ENCODE assay signal across 16 cellular contexts in genomic region chr14:28303248-28303647, GRCh38.
DNase-seq lines count a peak whose midpoint lies in the region; ATAC-seq, FAIRE-seq and TF ChIP-seq lines count a peak whose summit lies in the region.
"Had no signal": no experiment of that assay in that cellular context is flagged by ENCODE, and none has a peak within 500 bp of the region (broad histone marks: within the 10 kb centered on the region; RNA-seq: fewer than 3 reads in every experiment).

No MANE protein-coding gene starts in this region.

- no peaks in the 10 kb centered on the region for H3K36me3 ChIP-seq in astrocyte (ENCODE audit: insufficient read depth, low read length)

- no peak for TF ChIP-seq POLR2A in A549 (IDR thresholded peaks at IDR 0.05; ENCODE audit: low read length)

- POLR2A ChIA-PET in A549 (lab: Yijun Ruan, JAX), result no interaction called here

- H3K4me3 Mint-ChIP-seq in astrocyte (ENCODE audit: unreplicated experiment), result no peak overlapping the region
- H3K4me3 Mint-ChIP-seq: H9 had no signal

- TF ChIP-seq EP300 in A549 (IDR thresholded peaks at IDR 0.05), result no peak

- no peaks in the 10 kb centered on the region for H3K9me3 Mint-ChIP-seq in astrocyte (ENCODE audit: unreplicated experiment)

- no peak overlapping the region for H2AFZ ChIP-seq in astrocyte (ENCODE audit: low read depth, low read length)

- H3K9me3 ChIP-seq in A549 (peaks cover 3% of the 10 kb centered on the region; the same call in 1 of the 3 replicates), astrocyte (ENCODE audit: insufficient read depth, low read depth, low read length) (no peaks in the 10 kb centered on the region)

- 2% methylated on average over 1 of the region's 1 CpG for WGBS in A549 (ENCODE audit: missing lambda C conversion rate)

- FAIRE-seq in A549 (lab: Jason Lieb, UNC), result peak; percentile 51
- FAIRE-seq in astrocyte (lab: Jason Lieb, UNC), result no peak
- FAIRE-seq: A204.1, HTR-8/SVneo had no signal

- peak overlapping the region in 1 of 2 experiments; percentile 30; a peak in 1 of 6 replicates for H3K27ac ChIP-seq in A549
- H3K27ac ChIP-seq in astrocyte (ENCODE audit: low read depth, low read length), result no peak overlapping the region
- no peak overlapping the region for H3K27ac ChIP-seq in dorsolateral prefrontal cortex
- H3K27ac ChIP-seq: C4-2B had no signal

- H3K4me1 ChIP-seq in A549 (peaks cover 7% of the 10 kb centered on the region; the same call in 1 of the 3 replicates), astrocyte (ENCODE audit: insufficient read depth, low read length) (peaks cover 9% of the 10 kb centered on the region)

- no peak overlapping the region for H3K27ac Mint-ChIP-seq in astrocyte (ENCODE audit: unreplicated experiment)
- H3K27ac Mint-ChIP-seq: H9 had no signal

- intact Hi-C loops in dorsolateral prefrontal cortex (cut with DNase I), result no loop called here
- intact Hi-C loops in left cardiac atrium (cut with DNase I), result no loop called here

- CTCF ChIA-PET in A549 (lab: Yijun Ruan, JAX), result no interaction called here

- ATAC-seq in A549 (no peak; a peak in 1 of 6 replicates), GM21825 (IDR thresholded peaks at IDR 0.05; ENCODE audit: unreplicated experiment) (no peak), left cardiac atrium (no peak)

- TF ChIP-seq CTCF in A549 (IDR thresholded peaks at IDR 0.05) (no peak), astrocyte (IDR thresholded peaks at IDR 0.05; ENCODE audit: insufficient read depth, low read depth, low read length) (no peak), fibroblast of mammary gland (conservative IDR thresholded peaks at IDR 0.05; ENCODE audit: control insufficient read depth, insufficient read depth, low read depth, low read length) (no peak), dorsolateral prefrontal cortex (IDR thresholded peaks at IDR 0.05 in 54 of 56, conservative IDR thresholded peaks at IDR 0.05 in 2 of 56; ENCODE audit: low read depth in 1 of 56, partially characterized antibody in 56 of 56) (no peak)

- no peak overlapping the region for H3K4me3 ChIP-seq in A549
- no peak overlapping the region for H3K4me3 ChIP-seq in astrocyte (ENCODE audit: insufficient read depth, low read depth, low read length)
- no peak overlapping the region for H3K4me3 ChIP-seq in fibroblast of mammary gland (ENCODE audit: control insufficient read depth, low read depth, low read length)
- no peak overlapping the region for H3K4me3 ChIP-seq in dorsolateral prefrontal cortex

- H3K4me1 Mint-ChIP-seq in astrocyte (ENCODE audit: low read depth, unreplicated experiment), result peaks cover 7% of the 10 kb centered on the region

- no peak overlapping the region for H3K9ac ChIP-seq in astrocyte (ENCODE audit: low read length)

- DNase-seq in A549 (ENCODE audit: low read depth in 1 of 2, low spot score in 1 of 2) (peak in 1 of 2 experiments; percentile 14), HT-29 (ENCODE audit: low spot score) (peak; percentile 6), astrocyte (ENCODE audit: low read depth) (peak; percentile 46), fibroblast of mammary gland (ENCODE audit: low read depth) (peak; percentile 66), dorsolateral prefrontal cortex (no peak), left cardiac atrium (no peak), COR-L47 (lab: John Stamatoyannopoulos, UW) (no peak)
- DNase-seq: H9; NCI-H1930; NCI-H446; NCI-H69; NK-92 treated with Interleukin-12 subunit alpha and Interleukin-12 subunit beta, amount 100 ng/mL, for 24 hours had no signal

- TF ChIP-seq RAD21 in A549 (conservative IDR thresholded peaks at IDR 0.05 in 1 of 2, IDR thresholded peaks at IDR 0.05 in 1 of 2), result no peak

- no peaks in the 10 kb centered on the region for H3K79me2 ChIP-seq in astrocyte (ENCODE audit: insufficient read depth, low read length)

- no peaks in the 10 kb centered on the region for H4K20me1 ChIP-seq in astrocyte (ENCODE audit: insufficient read depth, low read length)

- H3K27me3 Mint-ChIP-seq in astrocyte (ENCODE audit: low read depth, unreplicated experiment), result no peaks in the 10 kb centered on the region

- no peaks in the 10 kb centered on the region for H3K36me3 Mint-ChIP-seq in astrocyte (ENCODE audit: low read depth, unreplicated experiment)

- peak overlapping the region; percentile 22; the same call in 2 of the 3 replicates for H3K4me2 ChIP-seq in A549
- no peak overlapping the region for H3K4me2 ChIP-seq in astrocyte (ENCODE audit: low read length)

- H3K27me3 ChIP-seq in astrocyte (ENCODE audit: insufficient read depth, low read length), result no peaks in the 10 kb centered on the region
- H3K27me3 ChIP-seq in dorsolateral prefrontal cortex, result no peaks in the 10 kb centered on the region

TF ChIP-seq in A549, 52 proteins besides CTCF, POLR2A, EP300 and RAD21:
- TF ChIP-seq SMC3 (IDR thresholded peaks at IDR 0.05) (no peak), BHLHE40 (IDR thresholded peaks at IDR 0.05; ENCODE audit: low read depth, low read length) (no peak), KDM1A (IDR thresholded peaks at IDR 0.05; ENCODE audit: low read depth) (no peak), USF2 (IDR thresholded peaks at IDR 0.05) (no peak), EHMT2 (IDR thresholded peaks at IDR 0.05; ENCODE audit: low read depth) (no peak), HOXB5 (CRISPR knock-in tag; IDR thresholded peaks at IDR 0.05) (no peak), FOSL2 (IDR thresholded peaks at IDR 0.05) (peak; percentile 87), FOSL2 (CRISPR knock-in tag; IDR thresholded peaks at IDR 0.05) (peak; percentile 72), ZNF302 (CRISPR knock-in tag; IDR thresholded peaks at IDR 0.05) (no peak), HOXB13 (CRISPR knock-in tag; IDR thresholded peaks at IDR 0.05; ENCODE audit: low read depth) (no peak), ZSCAN20 (CRISPR knock-in tag; IDR thresholded peaks at IDR 0.05) (no peak), CHD4 (IDR thresholded peaks at IDR 0.05; ENCODE audit: borderline replicate concordance) (no peak), GATA3 (IDR thresholded peaks at IDR 0.05; ENCODE audit: borderline replicate concordance) (peak; percentile 77; the same call in 1 of the 2 replicates), CEBPB (IDR thresholded peaks at IDR 0.05) (0 out of 4 replicates have a peak, but pooled peaks of 1 of the 2 experiments have one; percentile 12), RARB (CRISPR knock-in tag; IDR thresholded peaks at IDR 0.05) (no peak), ATOH8 (CRISPR knock-in tag; IDR thresholded peaks at IDR 0.05; ENCODE audit: low read depth) (no peak), TP53 (CRISPR knock-in tag; IDR thresholded peaks at IDR 0.05) (no peak), KDM5A (IDR thresholded peaks at IDR 0.05) (no peak), CBX8 (IDR thresholded peaks at IDR 0.05) (no peak), CHD2 (IDR thresholded peaks at IDR 0.05; ENCODE audit: low read length, partially characterized antibody) (no peak), JUNB (IDR thresholded peaks at IDR 0.05) (peak; percentile 84), MAX (IDR thresholded peaks at IDR 0.05) (no peak; the same call in 1 of the 2 replicates), RNF2 (IDR thresholded peaks at IDR 0.05; ENCODE audit: borderline replicate concordance, low read depth) (no peak), NFE2L2 (conservative IDR thresholded peaks at IDR 0.05; ENCODE audit: low read length) (no peak), E2F6 (IDR thresholded peaks at IDR 0.05; ENCODE audit: borderline replicate concordance, low read depth) (no peak), MAFK (IDR thresholded peaks at IDR 0.05; ENCODE audit: partially characterized antibody) (no peak)

Comparison
In these comparisons a context has a peak if more than half of its experiments do, and no peak if none do; other contexts are left out.
1. DNase-seq: peak in HT-29 (single experiment), astrocyte (single experiment) and fibroblast of mammary gland (single experiment); none in dorsolateral prefrontal cortex (0 of 10), left cardiac atrium (single experiment) and COR-L47 (single experiment).